17 cellular contexts compared by ENCODE assay signal in genomic region chr4:152605031-152605430, GRCh38.
DNase-seq lines count a peak whose midpoint lies in the region; ATAC-seq and TF ChIP-seq lines count a peak whose summit lies in the region.
"Had no signal": no experiment of that assay in that cellular context is flagged by ENCODE, and none has a peak within 500 bp of the region (broad histone marks: within the 10 kb centered on the region; RNA-seq: fewer than 3 reads in every experiment).

No MANE protein-coding gene starts in this region.

- H3K9me3 ChIP-seq in endodermal cell (ENCODE audit: control insufficient read depth, low read length) (peaks cover 12% of the 10 kb centered on the region), upper lobe of right lung (no peaks in the 10 kb centered on the region)
- H3K9me3 ChIP-seq: MG63 had no signal

- no peaks in the 10 kb centered on the region for H3K79me1 ChIP-seq in mesendoderm (ENCODE audit: low read length)

- no peak overlapping the region for H3K56ac ChIP-seq in mesendoderm (ENCODE audit: low read length)

- H3K9me3 Mint-ChIP-seq in endodermal cell, result peaks cover 8% of the 10 kb centered on the region
- H3K9me3 Mint-ChIP-seq: CD4-positive, CD25-positive, alpha-beta regulatory T cell had no signal

- DNase-seq in NCI-H69 (lab: John Stamatoyannopoulos, UW), result peak; percentile 80
- DNase-seq in endodermal cell, result peak; percentile 77
- DNase-seq in mesendoderm, result peak; percentile 75
- DNase-seq in upper lobe of right lung, result no peak
- DNase-seq: CD4-positive, CD25-positive, alpha-beta regulatory T cell; Karpas-422; NCI-H1694 treated with DMSO at 0.1 percent for 48 hours; NCI-H2107; NCI-H226; NCI-H526 treated with DMSO at 0.1 percent for 48 hours; Right ventricle myocardium superior had no signal

- H3K4me3 ChIP-seq in endodermal cell (ENCODE audit: low read length) (peak overlapping the region; percentile 47), mesendoderm (ENCODE audit: low read length) (no peak overlapping the region), upper lobe of right lung (no peak overlapping the region)
- H3K4me3 ChIP-seq: MG63, SK-N-MC had no signal

- no peak for TF ChIP-seq CTCF in endodermal cell (conservative IDR thresholded peaks at IDR 0.05)
- no peak for TF ChIP-seq CTCF in upper lobe of right lung (IDR thresholded peaks at IDR 0.05)

- intact Hi-C loops in upper lobe of right lung (cut with DNase I), result no loop called here

- 50 to 83% methylated on average over 1 to 2 of the region's 2 CpGs for WGBS in endodermal cell (ENCODE audit: insufficient coverage in 1 of 2, insufficient read length in 1 of 2), 2 experiments
- no CpG with 5 or more reads among the region's 2 CpGs for WGBS in mesendoderm (ENCODE audit: extremely low coverage, insufficient coverage, low lambda C conversion rate)

- H3K27me3 ChIP-seq in endodermal cell (ENCODE audit: control insufficient read depth, insufficient read depth, low read length, poor library complexity, severe bottlenecking), result no peaks in the 10 kb centered on the region
- no peaks in the 10 kb centered on the region for H3K27me3 ChIP-seq in mesendoderm (ENCODE audit: insufficient read depth, low read length, poor library complexity)
- H3K27me3 ChIP-seq in upper lobe of right lung, result no peaks in the 10 kb centered on the region
- H3K27me3 ChIP-seq: MG63 had no signal

- no peaks in the 10 kb centered on the region for H3K36me3 Mint-ChIP-seq in endodermal cell (ENCODE audit: low read depth)
- H3K36me3 Mint-ChIP-seq: CD4-positive, CD25-positive, alpha-beta regulatory T cell had no signal

- no peak overlapping the region for H4K5ac ChIP-seq in mesendoderm (ENCODE audit: low read length)

- H3K18ac ChIP-seq in mesendoderm (ENCODE audit: low read length), result peak overlapping the region; percentile 4

- H2BK120ac ChIP-seq in mesendoderm (ENCODE audit: low read depth, low read length), result no peak overlapping the region

- H3K9ac ChIP-seq in endodermal cell (ENCODE audit: extremely low read depth, low read length, poor library complexity, severe bottlenecking) (no peak overlapping the region), mesendoderm (ENCODE audit: low read length) (no peak overlapping the region)

- H3K27ac ChIP-seq in endodermal cell (ENCODE audit: low read depth, low read length) (no peak overlapping the region), mesendoderm (ENCODE audit: low read depth, low read length) (peak overlapping the region; percentile 39), upper lobe of right lung (no peak overlapping the region)
- H3K27ac ChIP-seq: SK-N-MC had no signal

- H3K36me3 ChIP-seq in endodermal cell (ENCODE audit: control insufficient read depth, insufficient read depth, low read length), result no peaks in the 10 kb centered on the region
- H3K36me3 ChIP-seq in mesendoderm (ENCODE audit: control insufficient read depth, insufficient read depth, low read length), result no peaks in the 10 kb centered on the region
- no peaks in the 10 kb centered on the region for H3K36me3 ChIP-seq in upper lobe of right lung
- H3K36me3 ChIP-seq: MG63 had no signal

- H2BK15ac ChIP-seq in mesendoderm (replicated peaks; ENCODE audit: low read depth), result no peak overlapping the region

- H3K4me3 Mint-ChIP-seq in endodermal cell, result no peak overlapping the region
- H3K4me3 Mint-ChIP-seq: B cell; CD4-positive, CD25-positive, alpha-beta regulatory T cell had no signal

- H3K27me3 Mint-ChIP-seq in endodermal cell (ENCODE audit: insufficient read depth), result no peaks in the 10 kb centered on the region
- H3K27me3 Mint-ChIP-seq: B cell; CD4-positive, CD25-positive, alpha-beta regulatory T cell had no signal

- no peak overlapping the region for H3K23ac ChIP-seq in mesendoderm (ENCODE audit: low read length)

- peaks cover 39% of the 10 kb centered on the region for H3K4me1 Mint-ChIP-seq in endodermal cell

- H4K8ac ChIP-seq in mesendoderm (ENCODE audit: low read depth, low read length), result no peak overlapping the region

- H3K27ac Mint-ChIP-seq in endodermal cell, result peak overlapping the region; percentile 6
- H3K27ac Mint-ChIP-seq: B cell had no signal

- H3K79me2 ChIP-seq in mesendoderm (ENCODE audit: control insufficient read depth, insufficient read depth, low read length), result no peaks in the 10 kb centered on the region

- H3K4me1 ChIP-seq in endodermal cell (ENCODE audit: control insufficient read depth, insufficient read depth, low read length) (peaks cover 11% of the 10 kb centered on the region), mesendoderm (ENCODE audit: control insufficient read depth, low read depth, low read length) (peaks cover 19% of the 10 kb centered on the region), upper lobe of right lung (no peaks in the 10 kb centered on the region)

- H3K4ac ChIP-seq in mesendoderm (ENCODE audit: low read depth, low read length), result no peak overlapping the region

- no peak overlapping the region for H3K4me2 ChIP-seq in mesendoderm (ENCODE audit: low read length)

- H2BK5ac ChIP-seq in mesendoderm (ENCODE audit: low read length), result peak overlapping the region; percentile 17

- peak overlapping the region; percentile 32 for H2AK5ac ChIP-seq in mesendoderm (ENCODE audit: low read length)

- ATAC-seq in upper lobe of right lung (peak; percentile 37), GM18873 (IDR thresholded peaks at IDR 0.05; ENCODE audit: low FRiP score, unreplicated experiment) (no peak), GM21717 (IDR thresholded peaks at IDR 0.05; ENCODE audit: unreplicated experiment) (no peak), HG03097 (IDR thresholded peaks at IDR 0.05; ENCODE audit: low FRiP score, unreplicated experiment) (no peak)
